Comparison of ENCODE assay signal across 1 cellular context in genomic region chr2:201936817-201937216, GRCh38.
A peak's percentile ranks its signal among the peaks of the same experiment; 100 is the strongest.
TF ChIP-seq lines count a peak whose summit lies in the region.

No MANE protein-coding gene starts in this region.

TF ChIP-seq in HepG2, 621 proteins besides CTCF, POLR2A, EP300 and RAD21 (continued from another document and continues in another):
- TF ChIP-seq, protein P1, sequence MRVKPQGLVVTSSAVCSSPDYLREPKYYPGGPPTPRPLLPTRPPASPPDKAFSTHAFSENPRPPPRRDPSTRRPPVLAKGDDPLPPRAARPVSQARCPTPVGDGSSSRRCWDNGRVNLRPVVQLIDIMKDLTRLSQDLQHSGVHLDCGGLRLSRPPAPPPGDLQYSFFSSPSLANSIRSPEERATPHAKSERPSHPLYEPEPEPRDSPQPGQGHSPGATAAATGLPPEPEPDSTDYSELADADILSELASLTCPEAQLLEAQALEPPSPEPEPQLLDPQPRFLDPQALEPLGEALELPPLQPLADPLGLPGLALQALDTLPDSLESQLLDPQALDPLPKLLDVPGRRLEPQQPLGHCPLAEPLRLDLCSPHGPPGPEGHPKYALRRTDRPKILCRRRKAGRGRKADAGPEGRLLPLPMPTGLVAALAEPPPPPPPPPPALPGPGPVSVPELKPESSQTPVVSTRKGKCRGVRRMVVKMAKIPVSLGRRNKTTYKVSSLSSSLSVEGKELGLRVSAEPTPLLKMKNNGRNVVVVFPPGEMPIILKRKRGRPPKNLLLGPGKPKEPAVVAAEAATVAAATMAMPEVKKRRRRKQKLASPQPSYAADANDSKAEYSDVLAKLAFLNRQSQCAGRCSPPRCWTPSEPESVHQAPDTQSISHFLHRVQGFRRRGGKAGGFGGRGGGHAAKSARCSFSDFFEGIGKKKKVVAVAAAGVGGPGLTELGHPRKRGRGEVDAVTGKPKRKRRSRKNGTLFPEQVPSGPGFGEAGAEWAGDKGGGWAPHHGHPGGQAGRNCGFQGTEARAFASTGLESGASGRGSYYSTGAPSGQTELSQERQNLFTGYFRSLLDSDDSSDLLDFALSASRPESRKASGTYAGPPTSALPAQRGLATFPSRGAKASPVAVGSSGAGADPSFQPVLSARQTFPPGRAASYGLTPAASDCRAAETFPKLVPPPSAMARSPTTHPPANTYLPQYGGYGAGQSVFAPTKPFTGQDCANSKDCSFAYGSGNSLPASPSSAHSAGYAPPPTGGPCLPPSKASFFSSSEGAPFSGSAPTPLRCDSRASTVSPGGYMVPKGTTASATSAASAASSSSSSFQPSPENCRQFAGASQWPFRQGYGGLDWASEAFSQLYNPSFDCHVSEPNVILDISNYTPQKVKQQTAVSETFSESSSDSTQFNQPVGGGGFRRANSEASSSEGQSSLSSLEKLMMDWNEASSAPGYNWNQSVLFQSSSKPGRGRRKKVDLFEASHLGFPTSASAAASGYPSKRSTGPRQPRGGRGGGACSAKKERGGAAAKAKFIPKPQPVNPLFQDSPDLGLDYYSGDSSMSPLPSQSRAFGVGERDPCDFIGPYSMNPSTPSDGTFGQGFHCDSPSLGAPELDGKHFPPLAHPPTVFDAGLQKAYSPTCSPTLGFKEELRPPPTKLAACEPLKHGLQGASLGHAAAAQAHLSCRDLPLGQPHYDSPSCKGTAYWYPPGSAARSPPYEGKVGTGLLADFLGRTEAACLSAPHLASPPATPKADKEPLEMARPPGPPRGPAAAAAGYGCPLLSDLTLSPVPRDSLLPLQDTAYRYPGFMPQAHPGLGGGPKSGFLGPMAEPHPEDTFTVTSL (CRISPR knock-in tag; IDR thresholded peaks at IDR 0.05; ENCODE audit: borderline replicate concordance) = no peak
- no peak for TF ChIP-seq ZBTB10 (CRISPR knock-in tag; IDR thresholded peaks at IDR 0.05; ENCODE audit: borderline replicate concordance)
- no peak for TF ChIP-seq POGZ (CRISPR knock-in tag; IDR thresholded peaks at IDR 0.05)
- TF ChIP-seq HES4 (CRISPR knock-in tag; IDR thresholded peaks at IDR 0.05; ENCODE audit: borderline replicate concordance) = no peak
- no peak for TF ChIP-seq PRMT3 (CRISPR knock-in tag; IDR thresholded peaks at IDR 0.05; ENCODE audit: borderline replicate concordance, low read depth)
- TF ChIP-seq, protein P2, sequence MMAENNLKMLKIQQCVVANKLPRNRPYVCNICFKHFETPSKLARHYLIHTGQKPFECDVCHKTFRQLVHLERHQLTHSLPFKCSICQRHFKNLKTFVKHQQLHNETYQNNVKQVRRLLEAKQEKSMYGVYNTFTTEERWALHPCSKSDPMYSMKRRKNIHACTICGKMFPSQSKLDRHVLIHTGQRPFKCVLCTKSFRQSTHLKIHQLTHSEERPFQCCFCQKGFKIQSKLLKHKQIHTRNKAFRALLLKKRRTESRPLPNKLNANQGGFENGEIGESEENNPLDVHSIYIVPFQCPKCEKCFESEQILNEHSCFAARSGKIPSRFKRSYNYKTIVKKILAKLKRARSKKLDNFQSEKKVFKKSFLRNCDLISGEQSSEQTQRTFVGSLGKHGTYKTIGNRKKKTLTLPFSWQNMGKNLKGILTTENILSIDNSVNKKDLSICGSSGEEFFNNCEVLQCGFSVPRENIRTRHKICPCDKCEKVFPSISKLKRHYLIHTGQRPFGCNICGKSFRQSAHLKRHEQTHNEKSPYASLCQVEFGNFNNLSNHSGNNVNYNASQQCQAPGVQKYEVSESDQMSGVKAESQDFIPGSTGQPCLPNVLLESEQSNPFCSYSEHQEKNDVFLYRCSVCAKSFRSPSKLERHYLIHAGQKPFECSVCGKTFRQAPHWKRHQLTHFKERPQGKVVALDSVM (CRISPR knock-in tag; IDR thresholded peaks at IDR 0.05) = no peak
- TF ChIP-seq ZBTB25 (CRISPR knock-in tag; IDR thresholded peaks at IDR 0.05) = no peak
- TF ChIP-seq, protein P3, sequence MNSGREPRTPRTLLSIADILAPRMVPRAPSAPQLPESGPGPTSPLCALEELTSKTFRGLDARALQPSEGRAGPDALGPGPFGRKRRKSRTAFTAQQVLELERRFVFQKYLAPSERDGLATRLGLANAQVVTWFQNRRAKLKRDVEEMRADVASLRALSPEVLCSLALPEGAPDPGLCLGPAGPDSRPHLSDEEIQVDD (CRISPR knock-in tag; IDR thresholded peaks at IDR 0.05; ENCODE audit: borderline replicate concordance) = no peak
- TF ChIP-seq, protein P4, sequence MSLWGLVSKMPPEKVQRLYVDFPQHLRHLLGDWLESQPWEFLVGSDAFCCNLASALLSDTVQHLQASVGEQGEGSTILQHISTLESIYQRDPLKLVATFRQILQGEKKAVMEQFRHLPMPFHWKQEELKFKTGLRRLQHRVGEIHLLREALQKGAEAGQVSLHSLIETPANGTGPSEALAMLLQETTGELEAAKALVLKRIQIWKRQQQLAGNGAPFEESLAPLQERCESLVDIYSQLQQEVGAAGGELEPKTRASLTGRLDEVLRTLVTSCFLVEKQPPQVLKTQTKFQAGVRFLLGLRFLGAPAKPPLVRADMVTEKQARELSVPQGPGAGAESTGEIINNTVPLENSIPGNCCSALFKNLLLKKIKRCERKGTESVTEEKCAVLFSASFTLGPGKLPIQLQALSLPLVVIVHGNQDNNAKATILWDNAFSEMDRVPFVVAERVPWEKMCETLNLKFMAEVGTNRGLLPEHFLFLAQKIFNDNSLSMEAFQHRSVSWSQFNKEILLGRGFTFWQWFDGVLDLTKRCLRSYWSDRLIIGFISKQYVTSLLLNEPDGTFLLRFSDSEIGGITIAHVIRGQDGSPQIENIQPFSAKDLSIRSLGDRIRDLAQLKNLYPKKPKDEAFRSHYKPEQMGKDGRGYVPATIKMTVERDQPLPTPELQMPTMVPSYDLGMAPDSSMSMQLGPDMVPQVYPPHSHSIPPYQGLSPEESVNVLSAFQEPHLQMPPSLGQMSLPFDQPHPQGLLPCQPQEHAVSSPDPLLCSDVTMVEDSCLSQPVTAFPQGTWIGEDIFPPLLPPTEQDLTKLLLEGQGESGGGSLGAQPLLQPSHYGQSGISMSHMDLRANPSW (CRISPR knock-in tag; IDR thresholded peaks at IDR 0.05; ENCODE audit: borderline replicate concordance) = no peak
- TF ChIP-seq PRDM4 (CRISPR knock-in tag; IDR thresholded peaks at IDR 0.05; ENCODE audit: borderline replicate concordance) = no peak
- no peak for TF ChIP-seq CENPBD1 (CRISPR knock-in tag; IDR thresholded peaks at IDR 0.05; ENCODE audit: borderline replicate concordance, low read depth)
- no peak for TF ChIP-seq PAX8 (CRISPR knock-in tag; IDR thresholded peaks at IDR 0.05; ENCODE audit: borderline replicate concordance)
- no peak for TF ChIP-seq ZNF792 (CRISPR knock-in tag; IDR thresholded peaks at IDR 0.05)
- peak; percentile 50; the same call in 1 of the 2 replicates for TF ChIP-seq TFAP4 (IDR thresholded peaks at IDR 0.05; ENCODE audit: borderline replicate concordance, low read depth)
- TF ChIP-seq, protein P5, sequence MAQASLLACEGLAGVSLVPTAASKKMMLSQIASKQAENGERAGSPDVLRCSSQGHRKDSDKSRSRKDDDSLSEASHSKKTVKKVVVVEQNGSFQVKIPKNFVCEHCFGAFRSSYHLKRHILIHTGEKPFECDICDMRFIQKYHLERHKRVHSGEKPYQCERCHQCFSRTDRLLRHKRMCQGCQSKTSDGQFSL (CRISPR knock-in tag; IDR thresholded peaks at IDR 0.05) = no peak
- TF ChIP-seq, protein P6, sequence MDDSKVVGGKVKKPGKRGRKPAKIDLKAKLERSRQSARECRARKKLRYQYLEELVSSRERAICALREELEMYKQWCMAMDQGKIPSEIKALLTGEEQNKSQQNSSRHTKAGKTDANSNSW (CRISPR knock-in tag; IDR thresholded peaks at IDR 0.05; ENCODE audit: borderline replicate concordance) = no peak
- no peak for TF ChIP-seq ONECUT2 (CRISPR knock-in tag; IDR thresholded peaks at IDR 0.05)
- TF ChIP-seq FOXP1 (IDR thresholded peaks at IDR 0.05) = no peak
- TF ChIP-seq FOXP1 (CRISPR knock-in tag; IDR thresholded peaks at IDR 0.05) = peak; percentile 49
- TF ChIP-seq RBM22 (optimal IDR thresholded peaks at IDR 0.05; ENCODE audit: low read length) = no peak
- TF ChIP-seq PAF1 (CRISPR knock-in tag; IDR thresholded peaks at IDR 0.05) = no peak
